ENCODE assay signal across 7 cellular contexts in the genomic region with DNA sequence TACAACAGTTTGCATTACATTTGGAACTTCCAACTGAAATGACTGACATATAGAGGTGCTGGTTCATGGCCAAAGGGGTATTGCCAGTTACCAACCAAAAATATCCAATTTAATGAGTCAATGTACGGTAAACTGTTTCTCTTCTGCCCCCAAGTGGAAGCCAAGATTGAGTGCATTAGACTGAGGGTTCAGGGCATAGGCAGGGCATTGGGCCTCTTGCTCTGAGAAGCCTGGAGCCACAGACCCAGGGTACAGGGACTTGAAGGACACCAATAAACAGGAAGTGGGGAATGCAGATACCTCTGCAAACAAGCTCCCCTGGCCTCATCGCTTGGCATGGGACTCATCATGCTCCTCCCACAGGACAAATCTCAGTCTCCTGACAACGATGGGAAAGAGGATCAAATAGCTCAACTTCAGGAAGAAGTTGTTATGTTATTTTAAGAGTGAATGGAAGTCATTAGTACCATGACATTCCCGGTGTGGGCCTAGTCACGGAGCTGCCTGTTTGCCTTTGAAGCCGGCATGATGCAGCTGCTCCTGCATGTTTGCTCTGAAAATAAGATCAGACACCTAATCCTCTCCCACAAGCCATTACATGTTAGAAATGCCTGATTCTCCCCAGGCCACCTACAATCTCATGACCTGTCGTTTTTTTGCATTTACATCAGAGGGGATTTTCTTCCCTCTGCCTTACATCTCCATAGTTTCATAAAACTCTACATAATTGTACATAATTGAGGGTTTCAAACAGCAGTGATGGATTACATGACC.
DNase-seq lines count a peak whose midpoint lies in the region; ATAC-seq lines count a peak whose summit lies in the region.

No MANE protein-coding gene starts in this region.

- ATAC-seq in GM18520 (IDR thresholded peaks at IDR 0.05; ENCODE audit: unreplicated experiment) (peak; percentile 50), left colon (peak; percentile 78), HG03378 (IDR thresholded peaks at IDR 0.05; ENCODE audit: unreplicated experiment) (no peak), GM19328 (IDR thresholded peaks at IDR 0.05; ENCODE audit: unreplicated experiment) (no peak)

- peak; percentile 10 for DNase-seq in Jurkat, Clone E6-1 (ENCODE audit: low read depth, low spot score)
- DNase-seq in SKM-1 treated with dmso at 0.1 percent for 144 hours (lab: John Stamatoyannopoulos, UW; ENCODE audit: unreplicated experiment) = peak; percentile 30
- peak in 1 of 2 donors; percentile 24 for DNase-seq in left colon
- DNase-seq in OCI-M2 (lab: John Stamatoyannopoulos, UW; ENCODE audit: unreplicated experiment) = no peak

- intact Hi-C loops in left colon (cut with DNase I, micrococcal nuclease) = no loop called here

- no peak overlapping the region for H3K4me3 ChIP-seq in Jurkat, Clone E6-1 (ENCODE audit: low read length)

Comparison
In these comparisons a context has a peak if more than half of its experiments do, and no peak if none do; other contexts are left out.
1. ATAC-seq: peak in GM18520 (single experiment) and left colon (single experiment); none in HG03378 (single experiment) and GM19328 (single experiment).